ENCODE assay signal across 10 cellular contexts in the genomic region with DNA sequence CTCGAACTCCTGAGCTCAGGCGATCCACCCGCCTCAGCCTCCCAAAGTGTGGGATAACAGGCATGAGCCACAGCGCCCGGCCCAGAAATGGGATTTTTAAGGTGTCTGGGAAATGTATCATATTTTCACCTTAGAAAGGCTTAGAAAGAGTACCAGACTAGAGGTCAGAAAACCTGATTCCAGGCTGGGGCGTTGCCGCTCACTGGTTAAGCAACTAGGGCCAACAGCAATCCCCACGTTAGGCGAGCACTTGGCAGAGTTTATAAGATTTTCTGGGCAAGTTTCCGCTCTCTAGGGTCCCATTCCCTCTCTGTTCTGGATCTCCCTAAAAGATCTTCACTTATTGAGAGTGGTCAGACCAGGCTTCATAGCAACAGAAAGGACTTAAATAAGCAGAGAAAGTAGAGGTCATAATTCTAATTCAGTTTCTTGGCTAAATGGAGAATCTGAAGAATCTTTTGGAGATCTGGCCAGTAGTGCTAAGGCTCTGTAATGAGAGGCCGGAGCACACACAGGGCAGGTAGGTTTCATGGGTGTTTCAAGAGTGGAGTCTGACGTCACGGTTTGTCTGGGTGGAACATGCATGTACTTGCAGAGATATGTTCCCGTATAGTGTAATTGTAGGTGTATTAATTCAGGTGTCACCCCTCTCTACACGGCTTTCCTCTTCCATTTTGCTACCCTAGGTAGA. TPM values are rescaled to one million over a fixed set of nuclear protein-coding genes. Genes with fewer than 3 reads are reported as not detected.
DNase-seq lines count a peak whose midpoint lies in the region; TF ChIP-seq lines count a peak whose summit lies in the region.
"Had no signal": no experiment of that assay in that cellular context is flagged by ENCODE, and none has a peak within 500 bp of the region (broad histone marks: within the 10 kb centered on the region; RNA-seq: fewer than 3 reads in every experiment).

No MANE protein-coding gene starts in this region.

- 75% methylated on average over 15 of the region's 15 CpGs for WGBS in urinary bladder

- H3K36me3 Mint-ChIP-seq in activated CD4-positive, alpha-beta memory T cell treated with anti-CD3 and anti-CD28 coated beads for 36 hours = peaks cover 3% of the 10 kb centered on the region
- H3K36me3 Mint-ChIP-seq in activated CD4-positive, alpha-beta memory T cell treated with anti-CD3 and anti-CD28 coated beads, Interleukin-2, amount 10 ng/mL, durations not matched to agents 7 days and 5 days (ENCODE audit: low read depth) = no peaks in the 10 kb centered on the region
- H3K36me3 Mint-ChIP-seq in neural crest cell (ENCODE audit: low read depth) = no peaks in the 10 kb centered on the region
- H3K36me3 Mint-ChIP-seq in activated naive CD8-positive, alpha-beta T cell treated with anti-CD3 and anti-CD28 coated beads for 36 hours = no peaks in the 10 kb centered on the region

- H3K9me3 Mint-ChIP-seq in activated CD4-positive, alpha-beta memory T cell treated with anti-CD3 and anti-CD28 coated beads for 36 hours = no peaks in the 10 kb centered on the region
- no peaks in the 10 kb centered on the region for H3K9me3 Mint-ChIP-seq in activated CD4-positive, alpha-beta memory T cell treated with anti-CD3 and anti-CD28 coated beads, Interleukin-2, amount 10 ng/mL, durations not matched to agents 7 days and 5 days
- no peaks in the 10 kb centered on the region for H3K9me3 Mint-ChIP-seq in neural crest cell
- no peaks in the 10 kb centered on the region for H3K9me3 Mint-ChIP-seq in activated naive CD8-positive, alpha-beta T cell treated with anti-CD3 and anti-CD28 coated beads for 36 hours

- no peaks in the 10 kb centered on the region for H3K36me3 ChIP-seq in urinary bladder (ENCODE audit: insufficient read depth)

- H3K4me1 Mint-ChIP-seq in activated CD4-positive, alpha-beta memory T cell treated with anti-CD3 and anti-CD28 coated beads for 36 hours (ENCODE audit: low read depth) = peaks cover 18% of the 10 kb centered on the region
- H3K4me1 Mint-ChIP-seq in activated CD4-positive, alpha-beta memory T cell treated with anti-CD3 and anti-CD28 coated beads, Interleukin-2, amount 10 ng/mL, durations not matched to agents 7 days and 5 days = peaks cover 34% of the 10 kb centered on the region
- peaks cover 20% of the 10 kb centered on the region for H3K4me1 Mint-ChIP-seq in neural crest cell
- H3K4me1 Mint-ChIP-seq in activated naive CD8-positive, alpha-beta T cell treated with anti-CD3 and anti-CD28 coated beads for 36 hours = peaks cover 10% of the 10 kb centered on the region

- no peak overlapping the region for H3K4me3 ChIP-seq in urinary bladder (ENCODE audit: low read depth, low read length)

- no peaks in the 10 kb centered on the region for H3K4me1 ChIP-seq in urinary bladder (ENCODE audit: insufficient read depth)

- DNase-seq in activated CD4-positive, alpha-beta memory T cell treated with anti-CD3 and anti-CD28 coated beads for 36 hours = no peak
- no peak for DNase-seq in activated CD4-positive, alpha-beta memory T cell treated with anti-CD3 and anti-CD28 coated beads, Interleukin-2, amount 10 ng/mL, durations not matched to agents 7 days and 5 days
- peak; percentile 96 for DNase-seq in epithelial cell of prostate (ENCODE audit: low read depth, low spot score)
- no peak for DNase-seq in neural crest cell (ENCODE audit: low read depth, low spot score)
- DNase-seq in T-helper 9 cell = no peak
- DNase-seq in COLO829 (ENCODE audit: low spot score) = no peak
- DNase-seq in activated naive CD8-positive, alpha-beta T cell treated with anti-CD3 and anti-CD28 coated beads for 36 hours = no peak
- DNase-seq: activated gamma-delta T cell treated with Interleukin-2 at 50 U/mL for 16 hours, KBM-7 had no signal

- POLR2A ChIA-PET in activated CD4-positive, alpha-beta memory T cell treated with anti-CD3 and anti-CD28 coated beads for 36 hours (lab: Charles Lee) = interaction anchor here (4.0 kb wide), 1 partner anchor 22 kb away, joined by 24 read pairs; no protein-coding TSS in a partner anchor
- POLR2A ChIA-PET in activated CD4-positive, alpha-beta memory T cell treated with anti-CD3 and anti-CD28 coated beads, Interleukin-2, amount 10 ng/mL, durations not matched to agents 7 days and 5 days (lab: Charles Lee) = interaction anchor here (1.2 kb wide), 1 partner anchor 13 kb away, joined by 3 read pairs; no protein-coding TSS in a partner anchor

- no peak for TF ChIP-seq CTCF in neural crest cell (conservative IDR thresholded peaks at IDR 0.05)

- no peaks in the 10 kb centered on the region for H3K27me3 Mint-ChIP-seq in activated CD4-positive, alpha-beta memory T cell treated with anti-CD3 and anti-CD28 coated beads for 36 hours
- peaks cover 3% of the 10 kb centered on the region for H3K27me3 Mint-ChIP-seq in activated CD4-positive, alpha-beta memory T cell treated with anti-CD3 and anti-CD28 coated beads, Interleukin-2, amount 10 ng/mL, durations not matched to agents 7 days and 5 days
- H3K27me3 Mint-ChIP-seq in neural crest cell (ENCODE audit: low read depth) = peaks cover 38% of the 10 kb centered on the region
- H3K27me3 Mint-ChIP-seq in activated naive CD8-positive, alpha-beta T cell treated with anti-CD3 and anti-CD28 coated beads for 36 hours = no peaks in the 10 kb centered on the region

- H3K4me3 Mint-ChIP-seq in activated CD4-positive, alpha-beta memory T cell treated with anti-CD3 and anti-CD28 coated beads for 36 hours = no peak overlapping the region
- H3K4me3 Mint-ChIP-seq in activated CD4-positive, alpha-beta memory T cell treated with anti-CD3 and anti-CD28 coated beads, Interleukin-2, amount 10 ng/mL, durations not matched to agents 7 days and 5 days = no peak overlapping the region
- peak overlapping the region; percentile 21 for H3K4me3 Mint-ChIP-seq in neural crest cell
- no peak overlapping the region for H3K4me3 Mint-ChIP-seq in activated naive CD8-positive, alpha-beta T cell treated with anti-CD3 and anti-CD28 coated beads for 36 hours

- peak overlapping the region; percentile 99 for H3K27ac ChIP-seq in epithelial cell of prostate
- H3K27ac ChIP-seq in urinary bladder (ENCODE audit: low read depth) = peak overlapping the region; percentile 87

- peak overlapping the region; percentile 62 for H3K27ac Mint-ChIP-seq in activated CD4-positive, alpha-beta memory T cell treated with anti-CD3 and anti-CD28 coated beads for 36 hours
- H3K27ac Mint-ChIP-seq in activated CD4-positive, alpha-beta memory T cell treated with anti-CD3 and anti-CD28 coated beads, Interleukin-2, amount 10 ng/mL, durations not matched to agents 7 days and 5 days = no peak overlapping the region
- no peak overlapping the region for H3K27ac Mint-ChIP-seq in neural crest cell (ENCODE audit: unreplicated experiment)
- H3K27ac Mint-ChIP-seq in activated naive CD8-positive, alpha-beta T cell treated with anti-CD3 and anti-CD28 coated beads for 36 hours = no peak overlapping the region

- intact Hi-C loops in activated CD4-positive, alpha-beta memory T cell treated with anti-CD3 and anti-CD28 coated beads for 36 hours (cut with micrococcal nuclease) = no loop called here

- CTCF ChIA-PET in activated CD4-positive, alpha-beta memory T cell treated with anti-CD3 and anti-CD28 coated beads for 36 hours (lab: Charles Lee) = interaction anchor here (1.5 kb wide), 1 partner anchor 178 kb away, joined by 5 read pairs; no protein-coding TSS in a partner anchor
- CTCF ChIA-PET in activated CD4-positive, alpha-beta memory T cell treated with anti-CD3 and anti-CD28 coated beads, Interleukin-2, amount 10 ng/mL, durations not matched to agents 7 days and 5 days (lab: Charles Lee) = interaction anchor here (0.7 to 1.3 kb wide), 3 partner anchors 15 to 252 kb away, joined by 3 to 4 read pairs (median 3); no protein-coding TSS in a partner anchor

RNA-seq across cellular contexts. Expression of a gene that starts 4.2 kb away (rescaled TPM):
- total RNA-seq in activated CD4-positive, alpha-beta memory T cell treated with anti-CD3 and anti-CD28 coated beads for 36 hours = 10 to 100 TPM; 13.6 to 14.4 TPM
- 10 to 100 TPM; 30.0 to 31.0 TPM for total RNA-seq in activated CD4-positive, alpha-beta memory T cell treated with anti-CD3 and anti-CD28 coated beads, Interleukin-2, amount 10 ng/mL, durations not matched to agents 7 days and 5 days
- total RNA-seq in neural crest cell = 1.8 and 2.0 TPM in 2 replicates
- 25.6 TPM for total RNA-seq in urinary bladder
- polyA plus RNA-seq in urinary bladder = 31.5 TPM
- 1 to 10 TPM; 9.0 to 9.4 TPM for total RNA-seq in activated naive CD8-positive, alpha-beta T cell treated with anti-CD3 and anti-CD28 coated beads for 36 hours
